Comparison of ENCODE assay signal across 8 cellular contexts in the genomic region with DNA sequence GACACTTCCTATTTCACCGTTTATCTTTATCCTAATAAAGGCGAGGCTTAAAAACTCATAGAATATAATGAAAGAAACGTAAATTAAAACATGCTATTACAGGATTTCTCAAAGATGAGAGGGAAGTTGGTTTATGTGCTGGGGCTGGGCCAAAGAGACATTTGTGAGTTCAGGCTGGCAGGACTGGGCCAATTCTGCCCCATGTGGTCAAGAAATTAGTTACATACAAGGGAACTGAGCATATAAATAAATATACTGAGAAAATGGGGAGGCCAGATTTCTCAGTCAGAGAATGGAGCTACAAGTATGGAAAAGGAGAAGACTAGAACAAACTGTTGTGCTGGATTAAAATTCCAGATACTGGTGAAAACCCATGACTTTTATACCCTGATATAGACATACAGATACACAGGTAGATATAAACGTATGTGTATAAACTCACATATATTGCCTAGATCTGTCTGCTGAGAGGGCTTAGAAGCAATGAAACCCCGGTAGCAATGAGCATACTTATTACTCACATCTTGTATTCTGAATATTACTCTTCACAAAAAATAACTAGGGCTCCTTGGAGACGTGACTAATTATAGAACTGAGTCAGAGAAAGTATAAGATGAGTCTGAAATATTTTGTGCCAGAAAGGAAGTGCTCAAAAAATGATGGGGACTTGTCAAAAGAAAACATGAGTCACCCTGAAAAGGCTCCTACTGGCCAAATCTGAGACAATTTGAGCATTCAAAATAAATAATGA.
DNase-seq lines count a peak whose midpoint lies in the region; ATAC-seq, FAIRE-seq and TF ChIP-seq lines count a peak whose summit lies in the region.

No MANE protein-coding gene starts in this region.

- H3K27ac ChIP-seq in 22Rv1, result no peak overlapping the region

- peak; percentile 6 for DNase-seq in GM12892 (ENCODE audit: insufficient read length)
- DNase-seq in MV-4-11 (lab: John Stamatoyannopoulos, UW), result peak; percentile 39
- peak; percentile 86 for DNase-seq in dermis blood vessel endothelial cell
- DNase-seq in stimulated activated naive CD8-positive, alpha-beta T cell treated with anti-CD3 and anti-CD28 coated beads, Interleukin-15, Interleukin-2, amounts not matched to agents 100 U/mL and 50 U/mL, for 24 hours, result no peak
- no peak for DNase-seq in NCI-H2081 treated with DMSO at 0.1 percent for 48 hours (lab: John Stamatoyannopoulos, UW)
- DNase-seq in NCI-H1436 treated with DMSO at 0.1 percent for 48 hours (lab: John Stamatoyannopoulos, UW), result no peak

- no peak for TF ChIP-seq POLR2A in GM12892 (IDR thresholded peaks at IDR 0.05; ENCODE audit: low read depth, low read length)

- FAIRE-seq in GM12892 (lab: Jason Lieb, UNC), result peak; percentile 36

- peak; percentile 73 for ATAC-seq in HG02623 (IDR thresholded peaks at IDR 0.05; ENCODE audit: unreplicated experiment)
- peak; percentile 99 for ATAC-seq in stimulated activated naive CD8-positive, alpha-beta T cell treated with anti-CD3 and anti-CD28 coated beads, Interleukin-15, Interleukin-2, amounts not matched to agents 100 U/mL and 50 U/mL, for 24 hours

- TF ChIP-seq CTCF in 22Rv1 (IDR thresholded peaks at IDR 0.05), result peak; percentile 45

Comparison
In these comparisons a context has a peak if more than half of its experiments do, and no peak if none do; other contexts are left out.
1. DNase-seq: peak in GM12892 (single experiment), MV-4-11 (single experiment) and dermis blood vessel endothelial cell (single experiment); none in stimulated activated naive CD8-positive, alpha-beta T cell treated with anti-CD3 and anti-CD28 coated beads, Interleukin-15, Interleukin-2, amounts not matched to agents 100 U/mL and 50 U/mL, for 24 hours (single experiment), NCI-H2081 treated with DMSO at 0.1 percent for 48 hours (single experiment) and NCI-H1436 treated with DMSO at 0.1 percent for 48 hours (single experiment).